Comparison of ENCODE assay signal across 8 cellular contexts in the genomic region with DNA sequence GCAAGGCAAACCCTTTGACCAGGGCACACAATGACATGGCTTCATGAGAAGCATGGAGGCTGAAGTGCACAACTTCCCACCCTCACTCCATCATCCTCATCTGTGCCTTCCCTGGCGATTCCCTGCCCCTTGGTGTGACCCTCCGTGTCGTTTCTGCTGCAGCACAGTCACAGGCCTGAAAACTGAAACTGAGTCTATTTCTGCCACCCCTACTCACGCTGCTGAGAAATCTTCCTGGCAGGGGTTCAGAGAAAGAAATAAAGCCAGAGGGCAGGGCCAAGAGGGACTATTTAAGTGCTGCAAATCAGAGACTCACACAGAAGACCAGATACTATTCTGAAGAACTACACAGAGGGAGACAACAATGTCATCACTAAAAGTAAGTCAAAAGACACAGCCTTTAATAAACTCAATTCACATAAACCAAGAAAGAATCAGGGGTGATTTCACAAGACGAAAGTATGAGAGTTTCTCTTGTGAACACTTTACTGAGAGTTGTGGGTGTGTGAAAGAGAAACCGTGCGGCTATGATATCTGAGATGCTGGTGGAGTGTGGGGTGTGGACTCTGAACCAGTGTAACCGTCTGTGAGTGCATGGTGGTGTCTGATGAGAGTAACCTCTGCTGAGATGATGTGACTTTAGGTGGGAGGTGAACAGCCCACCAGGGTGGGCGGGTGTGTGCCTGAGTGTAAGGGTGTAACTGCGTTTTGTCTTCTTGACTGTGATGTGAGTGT. TPM values are rescaled to one million over a fixed set of nuclear protein-coding genes. Genes with fewer than 3 reads are reported as not detected.
DNase-seq lines count a peak whose midpoint lies in the region; ATAC-seq, FAIRE-seq and TF ChIP-seq lines count a peak whose summit lies in the region.

No MANE protein-coding gene starts in this region.

- peak; percentile 62 for ATAC-seq in GM21723 (IDR thresholded peaks at IDR 0.05; ENCODE audit: unreplicated experiment)
- ATAC-seq in HG03139 (IDR thresholded peaks at IDR 0.05; ENCODE audit: unreplicated experiment), result no peak

- DNase-seq in GM12892 (ENCODE audit: insufficient read length) (peak; percentile 26), nephron progenitor cell (no peak), LoVo (ENCODE audit: low spot score) (no peak), HAP-1 (ENCODE audit: low spot score in 2 of 2) (no peak), SK-N-DZ (ENCODE audit: low spot score) (no peak)

- H3K9me3 Mint-ChIP-seq in nephron progenitor cell, result no peaks in the 10 kb centered on the region

- H3K27me3 ChIP-seq in HAP-1 (ENCODE audit: low read depth), result peaks cover 21% of the 10 kb centered on the region

- no peaks in the 10 kb centered on the region; the same call in 1 of the 2 replicates for H3K9me3 ChIP-seq in HAP-1

- no peaks in the 10 kb centered on the region for H3K4me1 ChIP-seq in HAP-1

- H3K4me3 Mint-ChIP-seq in nephron progenitor cell, result no peak overlapping the region

- H3K4me1 Mint-ChIP-seq in nephron progenitor cell, result no peaks in the 10 kb centered on the region

- H3K4me3 ChIP-seq in HAP-1, result no peak overlapping the region

- H3K27ac Mint-ChIP-seq in nephron progenitor cell, result peak overlapping the region; percentile 22

- H3K36me3 ChIP-seq in HAP-1 (replicated peaks), result no peaks in the 10 kb centered on the region

- peak; percentile 63 for TF ChIP-seq POLR2A in GM12892 (IDR thresholded peaks at IDR 0.05; ENCODE audit: low read depth, low read length)

- FAIRE-seq in GM12892 (lab: Jason Lieb, UNC), result peak; percentile 95

- in situ Hi-C loops in HAP-1 (cut with MboI; ENCODE audit: low sequenced_read_pairs), result no loop called here

- peak overlapping the region; percentile 88 for H3K27ac ChIP-seq in VCaP

- peaks cover 30% of the 10 kb centered on the region for H3K27me3 Mint-ChIP-seq in nephron progenitor cell (ENCODE audit: low read depth, poor library complexity)

- no peaks in the 10 kb centered on the region for H3K36me3 Mint-ChIP-seq in nephron progenitor cell (ENCODE audit: low read depth)

- no peak for TF ChIP-seq CTCF in VCaP (conservative IDR thresholded peaks at IDR 0.05)
- TF ChIP-seq CTCF in nephron progenitor cell (IDR thresholded peaks at IDR 0.05), result no peak

RNA-seq across cellular contexts. Expression of a gene that starts 23.5 kb away (rescaled TPM):
- not detected for polyA plus RNA-seq in GM12892 (2012; ENCODE audit: missing spikeins)
- polyA plus RNA-seq in SK-N-DZ (2014; cell fraction: cytosol; rRNA removed), result not detected in 2 replicates
- polyA plus RNA-seq in SK-N-DZ (2014; cell fraction: nucleus; rRNA removed), result not detected in 2 replicates

RNA-seq across cellular contexts. Expression of a gene that starts 25.1 kb away (rescaled TPM):
- polyA plus RNA-seq in GM12892 (2012; ENCODE audit: missing spikeins), result 10.1 TPM
- polyA plus RNA-seq in SK-N-DZ (2014; cell fraction: cytosol; rRNA removed), result not detected in 2 replicates
- polyA plus RNA-seq in SK-N-DZ (2014; cell fraction: nucleus; rRNA removed), result not detected in 2 replicates

RNA-seq across cellular contexts. Expression of a gene that starts 58.6 kb away (rescaled TPM):
- polyA plus RNA-seq in GM12892 (2012; ENCODE audit: missing spikeins), result 1.7 TPM
- polyA plus RNA-seq in SK-N-DZ (2014; cell fraction: cytosol; rRNA removed), result not detected in 2 replicates
- not detected in 2 replicates for polyA plus RNA-seq in SK-N-DZ (2014; cell fraction: nucleus; rRNA removed)
